In genomic region chr11:128210148-128210940, GRCh38 we compare ENCODE assay signal across 9 cellular contexts.
DNase-seq lines count a peak whose midpoint lies in the region; ATAC-seq, FAIRE-seq and TF ChIP-seq lines count a peak whose summit lies in the region.
"Had no signal": no experiment of that assay in that cellular context is flagged by ENCODE, and none has a peak within 500 bp of the region (broad histone marks: within the 10 kb centered on the region; RNA-seq: fewer than 3 reads in every experiment).

No MANE protein-coding gene starts in this region.

- FAIRE-seq in HTR-8/SVneo (lab: Jason Lieb, UNC) (peak; percentile 80), bronchial epithelial cell (lab: Jason Lieb, UNC) (peak; percentile 95)

- no peak overlapping the region for H3K27ac Mint-ChIP-seq in activated CD4-positive, alpha-beta memory T cell treated with anti-CD3 and anti-CD28 coated beads for 36 hours
- H3K27ac Mint-ChIP-seq: IgD-negative memory B cell had no signal

- TF ChIP-seq POLR2A in right lobe of liver (IDR thresholded peaks at IDR 0.05) = peak; percentile 27

- WGBS in right lobe of liver (ENCODE audit: insufficient coverage, low coverage, low lambda C conversion rate, missing lambda C conversion rate) = 18% methylated on average over 3 of the region's 3 CpGs

- peaks cover 11% of the 10 kb centered on the region for H3K9me3 Mint-ChIP-seq in activated CD4-positive, alpha-beta memory T cell treated with anti-CD3 and anti-CD28 coated beads for 36 hours

- H3K27me3 ChIP-seq in AG04450 (ENCODE audit: control insufficient read depth, insufficient read depth, low read length) = no peaks in the 10 kb centered on the region
- no peaks in the 10 kb centered on the region for H3K27me3 ChIP-seq in bronchial epithelial cell (ENCODE audit: control insufficient read depth, insufficient read depth, low read length)
- H3K27me3 ChIP-seq in right lobe of liver = no peaks in the 10 kb centered on the region

- no peaks in the 10 kb centered on the region for H3K4me1 ChIP-seq in right lobe of liver

- peaks cover 1% of the 10 kb centered on the region for H3K36me3 Mint-ChIP-seq in activated CD4-positive, alpha-beta memory T cell treated with anti-CD3 and anti-CD28 coated beads for 36 hours

- POLR2A ChIA-PET in AG04450 (lab: Yijun Ruan, JAX) = interaction anchor here (0.8 kb wide), 1 partner anchor 288 kb away, joined by 3 read pairs; no protein-coding TSS in a partner anchor
- POLR2A ChIA-PET in activated CD4-positive, alpha-beta memory T cell treated with anti-CD3 and anti-CD28 coated beads for 36 hours (lab: Charles Lee) = no interaction called here

- H3K27me3 Mint-ChIP-seq in activated CD4-positive, alpha-beta memory T cell treated with anti-CD3 and anti-CD28 coated beads for 36 hours = no peaks in the 10 kb centered on the region
- H3K27me3 Mint-ChIP-seq: IgD-negative memory B cell had no signal

- ATAC-seq in right lobe of liver (peak; percentile 58 to 94 (median 86)), HG02642 (IDR thresholded peaks at IDR 0.05; ENCODE audit: poor library complexity, unreplicated experiment) (no peak), GM18907 (IDR thresholded peaks at IDR 0.05; ENCODE audit: unreplicated experiment) (no peak)

- H3K4me3 Mint-ChIP-seq in activated CD4-positive, alpha-beta memory T cell treated with anti-CD3 and anti-CD28 coated beads for 36 hours = no peak overlapping the region
- H3K4me3 Mint-ChIP-seq: IgD-negative memory B cell had no signal

- intact Hi-C loops in right lobe of liver (cut with DNase I) = no loop called here
- intact Hi-C loops in activated CD4-positive, alpha-beta memory T cell treated with anti-CD3 and anti-CD28 coated beads for 36 hours (cut with micrococcal nuclease) = no loop called here

- H3K4me1 Mint-ChIP-seq in activated CD4-positive, alpha-beta memory T cell treated with anti-CD3 and anti-CD28 coated beads for 36 hours (ENCODE audit: low read depth) = peaks cover 5% of the 10 kb centered on the region

- DNase-seq in AG04450 (ENCODE audit: low read depth, low spot score) (peak; percentile 72), HTR-8/SVneo (ENCODE audit: insufficient read length, low spot score) (peak; percentile 77), bronchial epithelial cell (ENCODE audit: low read depth) (peak; percentile 100), right lobe of liver (no peak)
- DNase-seq in NK-92 treated with Interleukin-12 subunit alpha and Interleukin-12 subunit beta, amount 100 ng/mL, for 24 hours (lab: John Stamatoyannopoulos, UW) = no peak
- no peak for DNase-seq in activated CD4-positive, alpha-beta memory T cell treated with anti-CD3 and anti-CD28 coated beads for 36 hours

- no peaks in the 10 kb centered on the region for H3K36me3 ChIP-seq in bronchial epithelial cell (ENCODE audit: control insufficient read depth, insufficient read depth, low read length)
- H3K36me3 ChIP-seq in right lobe of liver = no peaks in the 10 kb centered on the region

- CTCF ChIA-PET in AG04450 (lab: Charles Lee) = no interaction called here
- CTCF ChIA-PET in activated CD4-positive, alpha-beta memory T cell treated with anti-CD3 and anti-CD28 coated beads for 36 hours (lab: Charles Lee) = interaction anchor here (0.8 kb wide), 1 partner anchor 53 kb away, joined by 4 read pairs; no protein-coding TSS in a partner anchor

- H3K4me3 ChIP-seq in AG04450 (ENCODE audit: low read depth, low read length) = no peak overlapping the region
- H3K4me3 ChIP-seq in bronchial epithelial cell (ENCODE audit: low read depth, low read length) = no peak overlapping the region
- H3K4me3 ChIP-seq in right lobe of liver = no peak overlapping the region

- H3K27ac ChIP-seq in AG04450 (ENCODE audit: low read depth, low read length) = peak overlapping the region; percentile 12
- H3K27ac ChIP-seq in right lobe of liver = no peak overlapping the region

- H3K9me3 ChIP-seq in AG04450 (ENCODE audit: control insufficient read depth, insufficient read depth, low read length) (peaks cover 9% of the 10 kb centered on the region), right lobe of liver (no peaks in the 10 kb centered on the region)

- TF ChIP-seq CTCF in AG04450 (IDR thresholded peaks at IDR 0.05; ENCODE audit: low read depth, low read length) (no peak), bronchial epithelial cell (IDR thresholded peaks at IDR 0.05; ENCODE audit: insufficient read depth, low read length, severe bottlenecking) (no peak), right lobe of liver (IDR thresholded peaks at IDR 0.05) (no peak)

Comparison
In these comparisons a context has a peak if more than half of its experiments do, and no peak if none do; other contexts are left out.
1. DNase-seq: peak in AG04450 (single experiment), HTR-8/SVneo (single experiment) and bronchial epithelial cell (single experiment); none in right lobe of liver (0 of 3), NK-92 treated with Interleukin-12 subunit alpha and Interleukin-12 subunit beta, amount 100 ng/mL, for 24 hours (single experiment) and activated CD4-positive, alpha-beta memory T cell treated with anti-CD3 and anti-CD28 coated beads for 36 hours (single experiment).
2. ATAC-seq: peak in right lobe of liver (4 of 4); none in HG02642 (single experiment) and GM18907 (single experiment).